Comparison of ENCODE assay signal across 17 cellular contexts in the genomic region with DNA sequence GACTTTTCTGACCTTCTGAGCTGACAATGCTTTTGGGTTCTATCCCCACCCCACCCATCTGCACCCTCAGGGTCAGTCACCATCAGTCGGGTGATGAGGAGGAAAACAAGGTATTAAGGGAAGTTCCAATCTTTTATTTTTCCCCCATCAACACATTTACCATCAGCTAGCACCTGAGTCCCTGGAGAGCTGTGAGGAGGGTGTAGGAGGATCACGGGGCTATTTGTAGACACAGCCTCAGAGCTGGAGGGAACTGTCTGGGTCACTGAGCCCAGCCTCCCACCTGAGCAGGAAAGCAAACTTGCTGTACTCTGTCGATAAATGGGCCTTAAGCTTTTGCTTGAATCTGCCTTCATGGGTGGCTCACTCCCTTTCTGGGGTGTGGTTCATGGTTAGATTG. TPM values are rescaled to one million over a fixed set of nuclear protein-coding genes. Genes with fewer than 3 reads are reported as not detected.
DNase-seq lines count a peak whose midpoint lies in the region; ATAC-seq, FAIRE-seq and TF ChIP-seq lines count a peak whose summit lies in the region.
"Had no signal": no experiment of that assay in that cellular context is flagged by ENCODE, and none has a peak within 500 bp of the region (broad histone marks: within the 10 kb centered on the region; RNA-seq: fewer than 3 reads in every experiment).

No MANE protein-coding gene starts in this region.

- H3K9ac ChIP-seq in BLaER1 treated with 17β-estradiol and CSF1 and Interleukin-3, amounts not matched to agents 10 nM and 100 nM = no peak overlapping the region
- H3K9ac ChIP-seq: GM23248 had no signal

- no peaks in the 10 kb centered on the region for H3K27me3 Mint-ChIP-seq in memory B cell
- no peaks in the 10 kb centered on the region for H3K27me3 Mint-ChIP-seq in activated naive CD8-positive, alpha-beta T cell treated with anti-CD3 and anti-CD28 coated beads, Interleukin-2, amount 50 U/mL, for 24 hours
- H3K27me3 Mint-ChIP-seq: T-cell had no signal

- DNase-seq in GM18507 (ENCODE audit: extremely low spot score, insufficient read length, low read depth) = no peak
- no peak for DNase-seq in Panc1 (ENCODE audit: low read depth, low spot score)
- no peak for DNase-seq in memory B cell (ENCODE audit: low spot score in 2 of 2)
- DNase-seq in NCI-H2107 treated with DMSO at 0.1 percent for 48 hours (lab: John Stamatoyannopoulos, UW; ENCODE audit: unreplicated experiment) = no peak
- DNase-seq in ureter (ENCODE audit: low spot score) = no peak
- no peak for DNase-seq in activated naive CD8-positive, alpha-beta T cell treated with anti-CD3 and anti-CD28 coated beads, Interleukin-2, amount 50 U/mL, for 24 hours
- no peak for DNase-seq in right lobe of liver
- DNase-seq: CD8-positive, alpha-beta T cell; GM23248; NCI-H1417; NCI-H2081; NCI-H2227 treated with DMSO at 0.1 percent for 48 hours; NCI-H69; PC-3; T-cell had no signal

- no peak overlapping the region for H3K27ac ChIP-seq in BLaER1 treated with 17β-estradiol and CSF1 and Interleukin-3, amounts not matched to agents 10 nM and 100 nM
- H3K27ac ChIP-seq in Panc1 (ENCODE audit: low read length) = peak overlapping the region; percentile 58
- H3K27ac ChIP-seq in right lobe of liver = no peak overlapping the region
- H3K27ac ChIP-seq: GM23248, SK-N-MC had no signal

- POLR2A ChIA-PET in Panc1 (lab: Charles Lee) = interaction anchor here (0.5 to 0.6 kb wide), 3 partner anchors 15 to 976 kb away, joined by 4 to 11 read pairs (median 5); no protein-coding TSS in a partner anchor

- peak overlapping the region in 9 of 11 experiments; percentile 13 to 70 (median 33); a peak in 12 of 22 replicates for H3K4me2 ChIP-seq in BLaER1 treated with 17β-estradiol and CSF1 and Interleukin-3, amounts not matched to agents 10 nM and 100 nM

- H3K27ac Mint-ChIP-seq in memory B cell = peak overlapping the region; percentile 65
- no peak overlapping the region for H3K27ac Mint-ChIP-seq in activated naive CD8-positive, alpha-beta T cell treated with anti-CD3 and anti-CD28 coated beads, Interleukin-2, amount 50 U/mL, for 24 hours
- H3K27ac Mint-ChIP-seq: CD8-positive, alpha-beta T cell; T-cell had no signal

- 82% methylated on average over 2 of the region's 3 CpGs for WGBS in right lobe of liver (ENCODE audit: insufficient coverage, low coverage, low lambda C conversion rate, missing lambda C conversion rate)

- no peak for TF ChIP-seq CTCF in Panc1 (IDR thresholded peaks at IDR 0.05)
- TF ChIP-seq CTCF in right lobe of liver (IDR thresholded peaks at IDR 0.05) = no peak

- H3K9me3 Mint-ChIP-seq in memory B cell = peaks cover 4% of the 10 kb centered on the region
- H3K9me3 Mint-ChIP-seq in activated naive CD8-positive, alpha-beta T cell treated with anti-CD3 and anti-CD28 coated beads, Interleukin-2, amount 50 U/mL, for 24 hours = no peaks in the 10 kb centered on the region
- H3K9me3 Mint-ChIP-seq: CD8-positive, alpha-beta T cell; T-cell had no signal

- no peak overlapping the region for H3K4me3 Mint-ChIP-seq in memory B cell
- H3K4me3 Mint-ChIP-seq in activated naive CD8-positive, alpha-beta T cell treated with anti-CD3 and anti-CD28 coated beads, Interleukin-2, amount 50 U/mL, for 24 hours = no peak overlapping the region
- H3K4me3 Mint-ChIP-seq: CD8-positive, alpha-beta T cell; T-cell had no signal

- peaks cover 0 to 10% (median 0%) of the 10 kb centered on the region in 11 experiments; a peak in 4 of 22 replicates for H3K9me3 ChIP-seq in BLaER1 treated with 17β-estradiol and CSF1 and Interleukin-3, amounts not matched to agents 10 nM and 100 nM (replicated peaks in 1 of 11)
- no peaks in the 10 kb centered on the region for H3K9me3 ChIP-seq in Panc1 (ENCODE audit: control insufficient read depth, insufficient read depth, low read depth, low read length)
- no peaks in the 10 kb centered on the region for H3K9me3 ChIP-seq in right lobe of liver

- H3K4me1 ChIP-seq in BLaER1 treated with 17β-estradiol and CSF1 and Interleukin-3, amounts not matched to agents 10 nM and 100 nM = peaks cover 20 to 44% (median 34%) of the 10 kb centered on the region in 10 experiments
- peaks cover 19% of the 10 kb centered on the region for H3K4me1 ChIP-seq in Panc1 (ENCODE audit: control insufficient read depth, insufficient read depth, low read length)
- no peaks in the 10 kb centered on the region for H3K4me1 ChIP-seq in right lobe of liver

- in situ Hi-C loops in Panc1 (cut with HindIII; ENCODE audit: low pct_unique_long_range_greater_than_20kb, low sequenced_read_pairs) = no loop called here

- intact Hi-C loops in Panc1 (cut with micrococcal nuclease; ENCODE audit: unreplicated experiment) = no loop called here
- intact Hi-C loops in right lobe of liver (cut with DNase I) = no loop called here

- CTCF ChIA-PET in Panc1 (lab: Charles Lee) = no interaction called here

- BruUV-seq in Panc1 (replicated peaks; lab: Mats Ljungman, UMichigan) = no TSS peak

- H3K4me1 Mint-ChIP-seq in memory B cell = peaks cover 39% of the 10 kb centered on the region
- peaks cover 17% of the 10 kb centered on the region for H3K4me1 Mint-ChIP-seq in activated naive CD8-positive, alpha-beta T cell treated with anti-CD3 and anti-CD28 coated beads, Interleukin-2, amount 50 U/mL, for 24 hours

- H3K4me3 ChIP-seq in BLaER1 treated with 17β-estradiol and CSF1 and Interleukin-3, amounts not matched to agents 10 nM and 100 nM = no peak overlapping the region
- H3K4me3 ChIP-seq in Panc1 (ENCODE audit: low read depth in 2 of 2, low read length in 2 of 2) (no peak overlapping the region), right lobe of liver (no peak overlapping the region)
- H3K4me3 ChIP-seq: GM23248, SK-N-MC had no signal

- TF ChIP-seq POLR2A in right lobe of liver (IDR thresholded peaks at IDR 0.05) = no peak

- H3K36me3 Mint-ChIP-seq in memory B cell = peaks cover 4% of the 10 kb centered on the region
- no peaks in the 10 kb centered on the region for H3K36me3 Mint-ChIP-seq in activated naive CD8-positive, alpha-beta T cell treated with anti-CD3 and anti-CD28 coated beads, Interleukin-2, amount 50 U/mL, for 24 hours (ENCODE audit: low read depth)
- H3K36me3 Mint-ChIP-seq: CD8-positive, alpha-beta T cell; T-cell had no signal

- ATAC-seq in Panc1 (no peak), memory B cell (ENCODE audit: low read depth) (peak; percentile 17), right lobe of liver (no peak)
- no peak for ATAC-seq in activated naive CD8-positive, alpha-beta T cell treated with anti-CD3 and anti-CD28 coated beads, Interleukin-2, amount 50 U/mL, for 24 hours
- ATAC-seq: CD8-positive, alpha-beta T cell; PC-3; T-cell had no signal

- no peaks in the 10 kb centered on the region for H3K27me3 ChIP-seq in BLaER1 treated with 17β-estradiol and CSF1 and Interleukin-3, amounts not matched to agents 10 nM and 100 nM
- H3K27me3 ChIP-seq in Panc1 (ENCODE audit: control insufficient read depth, insufficient read depth, low read length) (no peaks in the 10 kb centered on the region), right lobe of liver (no peaks in the 10 kb centered on the region)

- no peaks in the 10 kb centered on the region for H4K20me1 ChIP-seq in BLaER1 treated with 17β-estradiol and CSF1 and Interleukin-3, amounts not matched to agents 10 nM and 100 nM

- peak; percentile 51 for FAIRE-seq in GM18507 (lab: Jason Lieb, UNC)

- H3K36me3 ChIP-seq in BLaER1 treated with 17β-estradiol and CSF1 and Interleukin-3, amounts not matched to agents 10 nM and 100 nM = no peaks in the 10 kb centered on the region
- no peaks in the 10 kb centered on the region for H3K36me3 ChIP-seq in Panc1 (ENCODE audit: control insufficient read depth, insufficient read depth, low read length)
- no peaks in the 10 kb centered on the region for H3K36me3 ChIP-seq in right lobe of liver

RNA-seq across cellular contexts. Expression of gene ZFAND6, which starts 24.8 kb away (rescaled TPM):
- total RNA-seq in Panc1 (2021; ENCODE audit: unreplicated experiment) = 73.0 TPM
- polyA plus RNA-seq in Panc1 (2012; ENCODE audit: insufficient read length) = 92.5 TPM
- 99.5 TPM for total RNA-seq in ureter
- 100 to 1,000 TPM in 1 of 6 experiments, 10 to 100 TPM in 5; 46.1 to 111 (median 48.9) TPM for total RNA-seq in right lobe of liver
